ENCODE assay signal across 8 cellular contexts in the genomic region with DNA sequence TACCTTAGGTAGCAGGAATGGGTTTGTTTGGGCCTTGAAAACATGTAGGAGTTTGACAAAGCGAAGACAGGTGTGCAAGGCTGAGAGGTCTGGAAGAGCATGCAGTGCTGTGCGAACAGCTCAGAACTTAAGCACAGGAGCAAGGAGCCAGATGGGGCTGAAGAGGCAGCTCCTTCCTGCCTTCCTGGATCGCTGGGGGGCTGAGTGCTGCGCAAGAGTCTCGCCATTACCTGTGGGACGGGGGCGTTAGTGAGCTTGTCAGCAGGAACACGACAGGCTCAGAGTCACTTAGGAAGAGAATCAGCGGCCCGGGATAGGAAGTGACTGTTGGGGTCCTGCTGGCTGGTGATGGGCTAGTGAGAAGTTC. TPM values are rescaled to one million over a fixed set of nuclear protein-coding genes. Genes with fewer than 3 reads are reported as not detected.
DNase-seq lines count a peak whose midpoint lies in the region; ATAC-seq and TF ChIP-seq lines count a peak whose summit lies in the region.

No MANE protein-coding gene starts in this region.

- DNase-seq in activated CD4-positive, CD25-positive, alpha-beta regulatory T cell treated with anti-CD3 and anti-CD28 coated beads, Interleukin-2, amount 50 U/mL, for 72 hours, result no peak
- no peak for DNase-seq in effector memory CD8-positive, alpha-beta T cell
- DNase-seq in natural killer cell (no peak), HEK293T (ENCODE audit: extremely low spot score) (no peak)

- no peaks in the 10 kb centered on the region for H3K27me3 ChIP-seq in OCI-LY1 (ENCODE audit: insufficient read depth, low read length)

- peak overlapping the region; percentile 21 for H3K27ac ChIP-seq in OCI-LY1 (ENCODE audit: low read depth, low read length, poor library complexity, severe bottlenecking)

- no peaks in the 10 kb centered on the region for H3K9me2 ChIP-seq in OCI-LY1 (ENCODE audit: low read depth, low read length)

- CTCF ChIA-PET in HEK293T (lab: Yijun Ruan, JAX), result interaction anchor here (1.0 to 4.0 kb wide), 2 partner anchors 25 to 639 kb away, joined by 3 to 20 read pairs; no protein-coding TSS in a partner anchor

- H3K9me3 ChIP-seq in OCI-LY1 (ENCODE audit: low read length), result no peaks in the 10 kb centered on the region

- H3K27ac Mint-ChIP-seq in effector memory CD8-positive, alpha-beta T cell, result peak overlapping the region; percentile 93 to 96
- peak overlapping the region; percentile 84 to 93 for H3K27ac Mint-ChIP-seq in natural killer cell

- ATAC-seq in activated CD4-positive, CD25-positive, alpha-beta regulatory T cell treated with anti-CD3 and anti-CD28 coated beads, Interleukin-2, amount 50 U/mL, for 24 hours, result peak; percentile 3 to 4
- peak; percentile 12 for ATAC-seq in effector memory CD8-positive, alpha-beta T cell (replicated peaks)
- ATAC-seq in natural killer cell (peak in 2 of 3 donors; percentile 8), GM18861 (IDR thresholded peaks at IDR 0.05; ENCODE audit: unreplicated experiment) (no peak), HG03095 (IDR thresholded peaks at IDR 0.05; ENCODE audit: unreplicated experiment) (no peak)

- no peaks in the 10 kb centered on the region for H3K9me3 Mint-ChIP-seq in effector memory CD8-positive, alpha-beta T cell
- no peaks in the 10 kb centered on the region for H3K9me3 Mint-ChIP-seq in natural killer cell

- H4K20me1 ChIP-seq in OCI-LY1 (ENCODE audit: insufficient read depth, low read length), result no peaks in the 10 kb centered on the region

- H3K27me3 Mint-ChIP-seq in effector memory CD8-positive, alpha-beta T cell, result no peaks in the 10 kb centered on the region
- H3K27me3 Mint-ChIP-seq in natural killer cell (ENCODE audit: low read depth in 2 of 2), result no peaks in the 10 kb centered on the region

- H3K4me2 ChIP-seq in OCI-LY1 (ENCODE audit: low read length), result peak overlapping the region; percentile 86

- peaks cover 32% of the 10 kb centered on the region for H3K4me1 ChIP-seq in OCI-LY1 (ENCODE audit: insufficient read depth, low read length, severe bottlenecking)

- H3K4me3 Mint-ChIP-seq in effector memory CD8-positive, alpha-beta T cell, result peak overlapping the region; percentile 88 to 95
- peak overlapping the region; percentile 92 for H3K4me3 Mint-ChIP-seq in natural killer cell

- H3K79me2 ChIP-seq in OCI-LY1 (ENCODE audit: insufficient read depth, low read length), result no peaks in the 10 kb centered on the region

- peak overlapping the region; percentile 83 for H3K9ac ChIP-seq in OCI-LY1 (ENCODE audit: low read length)

- intact Hi-C loops in natural killer cell (cut with micrococcal nuclease), result loop anchor here (5.0 to 10.0 kb wide), 2 partner anchors 56 to 636 kb away; partner anchors contain the start of gene GGNBP2

- peak overlapping the region; percentile 88 for H3K4me3 ChIP-seq in OCI-LY1 (ENCODE audit: low read depth, low read length, poor library complexity, severe bottlenecking)

- POLR2A ChIA-PET in HEK293T (lab: Yijun Ruan, JAX), result interaction anchor here (0.6 to 3.0 kb wide), 13 partner anchors 8 to 639 kb away, joined by 3 to 36 read pairs (median 4); partner anchors contain the start of genes DHRS11, GGNBP2 and ZNHIT3

- TF ChIP-seq CTCF in OCI-LY1 (IDR thresholded peaks at IDR 0.05; ENCODE audit: low read length) (peak; percentile 31; the same call in 1 of the 2 replicates), natural killer cell (IDR thresholded peaks at IDR 0.05) (no peak)

- peaks cover 12% of the 10 kb centered on the region for H3K36me3 Mint-ChIP-seq in effector memory CD8-positive, alpha-beta T cell (ENCODE audit: insufficient read depth)
- H3K36me3 Mint-ChIP-seq in natural killer cell, result no peaks in the 10 kb centered on the region

- H3F3A ChIP-seq in OCI-LY1 (ENCODE audit: insufficient read depth, low read length), result no peaks in the 10 kb centered on the region

- H3K4me1 Mint-ChIP-seq in effector memory CD8-positive, alpha-beta T cell (ENCODE audit: low read depth in 2 of 2), result peaks cover 28 to 29% of the 10 kb centered on the region in 2 donors
- H3K4me1 Mint-ChIP-seq in natural killer cell, result peaks cover 33 to 38% of the 10 kb centered on the region in 2 donors

- no peaks in the 10 kb centered on the region; the same call in 1 of the 2 replicates for H3K36me3 ChIP-seq in OCI-LY1 (ENCODE audit: insufficient read depth, low read length)

- H2AFZ ChIP-seq in OCI-LY1 (ENCODE audit: low read length), result 0 out of 2 replicates have a peak overlapping the region, but pooled peaks have one; percentile 4

TF ChIP-seq in HEK293T, 16 proteins besides CTCF, POLR2A, EP300 and RAD21:
- no peak for TF ChIP-seq NFRKB (IDR thresholded peaks at IDR 0.05)
- TF ChIP-seq HDGF (IDR thresholded peaks at IDR 0.05; ENCODE audit: borderline replicate concordance), result no peak
- no peak for TF ChIP-seq SP1 (IDR thresholded peaks at IDR 0.05)
- no peak for TF ChIP-seq ARNT (IDR thresholded peaks at IDR 0.05)
- no peak for TF ChIP-seq BHLHE40 (IDR thresholded peaks at IDR 0.05; ENCODE audit: borderline replicate concordance)
- TF ChIP-seq FOXK2 (IDR thresholded peaks at IDR 0.05), result no peak
- TF ChIP-seq, protein P1, sequence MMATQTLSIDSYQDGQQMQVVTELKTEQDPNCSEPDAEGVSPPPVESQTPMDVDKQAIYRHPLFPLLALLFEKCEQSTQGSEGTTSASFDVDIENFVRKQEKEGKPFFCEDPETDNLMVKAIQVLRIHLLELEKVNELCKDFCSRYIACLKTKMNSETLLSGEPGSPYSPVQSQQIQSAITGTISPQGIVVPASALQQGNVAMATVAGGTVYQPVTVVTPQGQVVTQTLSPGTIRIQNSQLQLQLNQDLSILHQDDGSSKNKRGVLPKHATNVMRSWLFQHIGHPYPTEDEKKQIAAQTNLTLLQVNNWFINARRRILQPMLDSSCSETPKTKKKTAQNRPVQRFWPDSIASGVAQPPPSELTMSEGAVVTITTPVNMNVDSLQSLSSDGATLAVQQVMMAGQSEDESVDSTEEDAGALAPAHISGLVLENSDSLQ (IDR thresholded peaks at IDR 0.05), result no peak
- TF ChIP-seq ZNF384 (IDR thresholded peaks at IDR 0.05), result no peak
- TF ChIP-seq LEF1 (IDR thresholded peaks at IDR 0.05; ENCODE audit: borderline replicate concordance), result no peak
- no peak for TF ChIP-seq L3MBTL2 (conservative IDR thresholded peaks at IDR 0.05)
- no peak for TF ChIP-seq ELF4 (IDR thresholded peaks at IDR 0.05)
- no peak for TF ChIP-seq SUZ12 (IDR thresholded peaks at IDR 0.05)
- no peak for TF ChIP-seq FOXA1 (IDR thresholded peaks at IDR 0.05)
- no peak for TF ChIP-seq TARDBP (IDR thresholded peaks at IDR 0.05)
- TF ChIP-seq FOXM1 (IDR thresholded peaks at IDR 0.05; ENCODE audit: borderline replicate concordance), result no peak

RNA-seq across cellular contexts. Expression of gene MRM1, which starts 0.5 kb away (rescaled TPM):
- total RNA-seq in natural killer cell, result 1 to 10 TPM; 1.3 to 2.8 (median 1.7) TPM

RNA-seq across cellular contexts. Expression of gene DHRS11, which starts 9.2 kb away (rescaled TPM):
- total RNA-seq in natural killer cell, result 1 to 10 TPM; 2.7 to 6.0 (median 4.9) TPM

RNA-seq across cellular contexts. Expression of gene GGNBP2, which starts 56.2 kb away (rescaled TPM):
- total RNA-seq in natural killer cell, result 100 to 1,000 TPM; 183 to 233 (median 197) TPM

Comparison
In these comparisons a context has a peak if more than half of its experiments do, and no peak if none do; other contexts are left out.
1. ATAC-seq: peak in activated CD4-positive, CD25-positive, alpha-beta regulatory T cell treated with anti-CD3 and anti-CD28 coated beads, Interleukin-2, amount 50 U/mL, for 24 hours (2 of 2), effector memory CD8-positive, alpha-beta T cell (single experiment) and natural killer cell (2 of 3); none in GM18861 (single experiment) and HG03095 (single experiment).